ENCODE assay signal across 9 cellular contexts in genomic region chr6:33076406-33076934, GRCh38. TPM values are rescaled to one million over a fixed set of nuclear protein-coding genes. Genes with fewer than 3 reads are reported as not detected.
DNase-seq lines count a peak whose midpoint lies in the region; ATAC-seq and TF ChIP-seq lines count a peak whose summit lies in the region.
"Had no signal": no experiment of that assay in that cellular context is flagged by ENCODE, and none has a peak within 500 bp of the region (broad histone marks: within the 10 kb centered on the region; RNA-seq: fewer than 3 reads in every experiment).

No MANE protein-coding gene starts in this region.

- H3K4me1 ChIP-seq in mononuclear cell (ENCODE audit: insufficient read depth, low read length) (peaks cover 61% of the 10 kb centered on the region), tibial nerve (peaks cover 0 to 14% (median 3%) of the 10 kb centered on the region in 4 donors)
- H3K4me1 ChIP-seq: prostate gland had no signal

- H3K27ac Mint-ChIP-seq in activated naive CD4-positive, alpha-beta T cell treated with anti-CD3 and anti-CD28 coated beads, Interleukin-2, amount 50 U/mL, for 24 hours, result no peak overlapping the region
- H3K27ac Mint-ChIP-seq in activated CD8-positive, alpha-beta T cell treated with anti-CD3 and anti-CD28 coated beads for 36 hours, result peak overlapping the region; percentile 49

- no peak for ATAC-seq in activated CD8-positive, alpha-beta T cell treated with anti-CD3 and anti-CD28 coated beads for 36 hours

- H3K9me3 ChIP-seq in mononuclear cell (ENCODE audit: low read depth, low read length), result no peaks in the 10 kb centered on the region
- H3K9me3 ChIP-seq in tibial nerve, result no peaks in the 10 kb centered on the region
- H3K9me3 ChIP-seq: prostate gland had no signal

- H3K27ac ChIP-seq in tibial nerve, result peak overlapping the region; percentile 3 to 84 (median 80)

- intact Hi-C loops in activated CD8-positive, alpha-beta T cell treated with anti-CD3 and anti-CD28 coated beads for 36 hours (cut with micrococcal nuclease), result loop anchor here (5.0 kb wide), 2 partner anchors 59 to 74 kb away; no protein-coding TSS in a partner anchor

- no peaks in the 10 kb centered on the region for H3K36me3 ChIP-seq in tibial nerve
- H3K36me3 ChIP-seq: prostate gland had no signal

- no peaks in the 10 kb centered on the region for H3K36me3 Mint-ChIP-seq in activated naive CD4-positive, alpha-beta T cell treated with anti-CD3 and anti-CD28 coated beads, Interleukin-2, amount 50 U/mL, for 24 hours
- no peaks in the 10 kb centered on the region for H3K36me3 Mint-ChIP-seq in activated CD8-positive, alpha-beta T cell treated with anti-CD3 and anti-CD28 coated beads for 36 hours (ENCODE audit: low read depth)

- 66 to 80% methylated on average over 3 of the region's 3 CpGs for WGBS in tibial nerve, 2 donors

- H3K27me3 ChIP-seq in mononuclear cell (ENCODE audit: insufficient read depth, low read length), result no peaks in the 10 kb centered on the region
- no peaks in the 10 kb centered on the region for H3K27me3 ChIP-seq in tibial nerve

- no peak for TF ChIP-seq POLR2A in tibial nerve (IDR thresholded peaks at IDR 0.05)

- H3K4me1 Mint-ChIP-seq in activated naive CD4-positive, alpha-beta T cell treated with anti-CD3 and anti-CD28 coated beads, Interleukin-2, amount 50 U/mL, for 24 hours, result peaks cover 45% of the 10 kb centered on the region
- H3K4me1 Mint-ChIP-seq in activated CD8-positive, alpha-beta T cell treated with anti-CD3 and anti-CD28 coated beads for 36 hours (ENCODE audit: low read depth), result peaks cover 60% of the 10 kb centered on the region

- peaks cover 3% of the 10 kb centered on the region for H3K27me3 Mint-ChIP-seq in activated naive CD4-positive, alpha-beta T cell treated with anti-CD3 and anti-CD28 coated beads, Interleukin-2, amount 50 U/mL, for 24 hours
- no peaks in the 10 kb centered on the region for H3K27me3 Mint-ChIP-seq in activated CD8-positive, alpha-beta T cell treated with anti-CD3 and anti-CD28 coated beads for 36 hours

- no peak for DNase-seq in activated naive CD4-positive, alpha-beta T cell treated with Interleukin-2 at 50 U/mL for 16 hours
- DNase-seq in activated CD8-positive, alpha-beta T cell treated with anti-CD3 and anti-CD28 coated beads for 36 hours, result no peak
- DNase-seq in tibial nerve (ENCODE audit: low spot score in 2 of 2), result no peak
- no peak for DNase-seq in effector CD8-positive, alpha-beta T cell (lab: John Stamatoyannopoulos, UW)
- DNase-seq in occipital lobe (lab: John Stamatoyannopoulos, UW), result no peak
- DNase-seq in MV-4-11 (lab: John Stamatoyannopoulos, UW), result no peak

- H3K4me3 Mint-ChIP-seq in activated naive CD4-positive, alpha-beta T cell treated with anti-CD3 and anti-CD28 coated beads, Interleukin-2, amount 50 U/mL, for 24 hours, result peak overlapping the region; percentile 76
- H3K4me3 Mint-ChIP-seq in activated CD8-positive, alpha-beta T cell treated with anti-CD3 and anti-CD28 coated beads for 36 hours, result peak overlapping the region; percentile 75

- no peak for TF ChIP-seq EP300 in tibial nerve (IDR thresholded peaks at IDR 0.05)

- no peaks in the 10 kb centered on the region for H3K9me3 Mint-ChIP-seq in activated naive CD4-positive, alpha-beta T cell treated with anti-CD3 and anti-CD28 coated beads, Interleukin-2, amount 50 U/mL, for 24 hours
- no peaks in the 10 kb centered on the region for H3K9me3 Mint-ChIP-seq in activated CD8-positive, alpha-beta T cell treated with anti-CD3 and anti-CD28 coated beads for 36 hours

- H3K4me3 ChIP-seq in mononuclear cell (ENCODE audit: low read length) (peak overlapping the region; percentile 70), tibial nerve (peak overlapping the region; percentile 21 to 45 (median 36))

- no peak for TF ChIP-seq CTCF in activated CD8-positive, alpha-beta T cell treated with anti-CD3 and anti-CD28 coated beads for 36 hours (IDR thresholded peaks at IDR 0.05)
- no peak for TF ChIP-seq CTCF in tibial nerve (IDR thresholded peaks at IDR 0.05)

- POLR2A ChIA-PET in activated CD8-positive, alpha-beta T cell treated with anti-CD3 and anti-CD28 coated beads for 36 hours (lab: Charles Lee), result interaction anchor here (1.2 kb wide), 1 partner anchor 43 kb away, joined by 3 read pairs; no protein-coding TSS in a partner anchor

- CTCF ChIA-PET in activated CD8-positive, alpha-beta T cell treated with anti-CD3 and anti-CD28 coated beads for 36 hours (lab: Charles Lee), result interaction anchor here (0.7 to 1.7 kb wide), 5 partner anchors 9 to 172 kb away, joined by 3 to 18 read pairs (median 4); no protein-coding TSS in a partner anchor

RNA-seq across cellular contexts. Expression of gene HLA-DPB1, which starts 0.7 kb away (rescaled TPM):
- 10 to 100 TPM; 12.3 to 14.8 TPM for total RNA-seq in activated CD8-positive, alpha-beta T cell treated with anti-CD3 and anti-CD28 coated beads for 36 hours
- total RNA-seq in mononuclear cell (166 TPM), tibial nerve (100 to 1,000 TPM in 1 of 4 donors, 10 to 100 TPM in 3; 56.5 to 121 (median 76.4) TPM), occipital lobe (1.4 TPM)

RNA-seq across cellular contexts. Expression of gene HLA-DPA1, which starts 3.0 kb away (rescaled TPM):
- 10 to 100 TPM; 27.6 to 27.9 TPM for total RNA-seq in activated CD8-positive, alpha-beta T cell treated with anti-CD3 and anti-CD28 coated beads for 36 hours
- total RNA-seq in mononuclear cell (271 TPM), tibial nerve (100 to 1,000 TPM in 2 of 4 donors, 10 to 100 TPM in 2; 39.8 to 179 (median 109) TPM), occipital lobe (1.4 TPM)

Comparison
In these comparisons a context has a peak if more than half of its experiments do, and no peak if none do; other contexts are left out.
1. RNA of gene HLA-DPA1, which starts 3.0 kb away (total RNA-seq): 271 TPM in mononuclear cell (single experiment), 39.8 to 179 TPM in tibial nerve and 27.6 to 27.9 TPM in activated CD8-positive, alpha-beta T cell treated with anti-CD3 and anti-CD28 coated beads for 36 hours; 1.4 TPM in occipital lobe (single experiment); every median in the first group is over 10 times any median in the second.